Comparison of ENCODE assay signal across 7 cellular contexts in the genomic region with DNA sequence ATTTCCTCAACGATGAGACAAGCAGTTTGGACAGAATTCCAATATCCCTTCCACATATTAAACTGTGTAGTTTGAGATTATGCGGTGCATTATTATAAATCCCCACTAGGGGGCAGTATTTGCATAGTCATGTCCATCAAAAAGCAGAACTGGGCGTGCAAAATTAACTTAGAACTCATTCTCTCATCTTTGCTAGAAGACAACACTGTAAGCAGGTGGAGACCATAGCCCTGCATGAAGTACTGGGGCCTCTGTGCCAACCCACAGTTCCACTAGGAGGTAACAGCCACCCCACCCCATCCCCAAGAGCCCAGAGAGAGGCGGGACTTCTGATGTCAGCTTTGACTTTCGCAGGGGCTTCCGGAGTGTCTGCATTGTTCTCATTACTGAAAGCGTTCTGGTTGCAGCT.
DNase-seq lines count a peak whose midpoint lies in the region; ATAC-seq and TF ChIP-seq lines count a peak whose summit lies in the region.

No MANE protein-coding gene starts in this region.

- no peak overlapping the region for H3K9ac ChIP-seq in adipocyte (ENCODE audit: low read length)

- intact Hi-C loops in left cardiac atrium (cut with DNase I) = loop anchor here in 1 of 2 donors (5.0 to 10.0 kb wide), 4 partner anchors 464 to 717 kb away; a partner anchor contains a TSS

- peak; percentile 88 for TF ChIP-seq CTCF in DOHH2 (IDR thresholded peaks at IDR 0.05; ENCODE audit: low read depth, low read length, poor library complexity, severe bottlenecking)

- H4K20me1 ChIP-seq in DOHH2 (ENCODE audit: control insufficient read depth, insufficient read depth, low read depth, low read length) = no peaks in the 10 kb centered on the region

- H3K9me3 ChIP-seq in DOHH2 (ENCODE audit: control insufficient read depth, insufficient read depth, low read length) (no peaks in the 10 kb centered on the region), adipocyte (ENCODE audit: control insufficient read depth, low read length) (no peaks in the 10 kb centered on the region)

- no peak overlapping the region for H3K27ac ChIP-seq in DOHH2 (ENCODE audit: low read depth, low read length)

- no peaks in the 10 kb centered on the region for H3K36me3 ChIP-seq in DOHH2 (ENCODE audit: control insufficient read depth, low read length)
- no peaks in the 10 kb centered on the region for H3K36me3 ChIP-seq in adipocyte (ENCODE audit: control insufficient read depth, insufficient read depth, low read length, severe bottlenecking)

- no peaks in the 10 kb centered on the region for H3K79me2 ChIP-seq in DOHH2 (ENCODE audit: control insufficient read depth, low read length)

- no peak overlapping the region for H3K4me2 ChIP-seq in DOHH2 (ENCODE audit: low read length)

- H3K4me3 ChIP-seq in DOHH2 (ENCODE audit: low read length) = no peak overlapping the region
- no peak overlapping the region for H3K4me3 ChIP-seq in adipocyte (ENCODE audit: low read length)

- H3K9me2 ChIP-seq in DOHH2 (replicated peaks; ENCODE audit: control insufficient read depth, low read length) = no peaks in the 10 kb centered on the region

- ATAC-seq in HG03159 (IDR thresholded peaks at IDR 0.05; ENCODE audit: unreplicated experiment) = peak; percentile 72
- ATAC-seq in left cardiac atrium = peak; percentile 54 to 59

- no peaks in the 10 kb centered on the region for H3K27me3 ChIP-seq in DOHH2 (ENCODE audit: control insufficient read depth, low read length)
- H3K27me3 ChIP-seq in adipocyte (replicated peaks; ENCODE audit: control insufficient read depth, insufficient read depth, low read length) = peaks cover 27% of the 10 kb centered on the region

- H3K4me1 ChIP-seq in DOHH2 (ENCODE audit: control insufficient read depth, low read length) (peaks cover 10% of the 10 kb centered on the region), adipocyte (ENCODE audit: control insufficient read depth, insufficient read depth, low read length) (no peaks in the 10 kb centered on the region)

- peak; percentile 70 for DNase-seq in NCI-H748 (lab: John Stamatoyannopoulos, UW; ENCODE audit: unreplicated experiment)
- peak; percentile 90 for DNase-seq in adipocyte (ENCODE audit: low read depth)
- no peak for DNase-seq in left cardiac atrium
- peak; percentile 40 for DNase-seq in renal cortical epithelial cell (ENCODE audit: low read depth)
- no peak for DNase-seq in NK-92 (lab: John Stamatoyannopoulos, UW; ENCODE audit: unreplicated experiment)

- no peaks in the 10 kb centered on the region for H3F3A ChIP-seq in DOHH2 (ENCODE audit: control insufficient read depth, insufficient read depth)

Comparison
In these comparisons a context has a peak if more than half of its experiments do, and no peak if none do; other contexts are left out.
1. DNase-seq: peak in NCI-H748 (single experiment), adipocyte (single experiment) and renal cortical epithelial cell (single experiment); none in left cardiac atrium (single experiment) and NK-92 (single experiment).